17 cellular contexts compared by ENCODE assay signal in genomic region chrX:11528623-11529022, GRCh38.
"Had no signal": no experiment of that assay in that cellular context is flagged by ENCODE, and none has a peak within 500 bp of the region (broad histone marks: within the 10 kb centered on the region; RNA-seq: fewer than 3 reads in every experiment).

No MANE protein-coding gene starts in this region.

- DNase-seq: activated CD4-positive, alpha-beta T cell treated with anti-CD3 and anti-CD28 coated beads, Interleukin-2, amount 50 U/mL, for 1 hour; activated CD8-positive, alpha-beta memory T cell treated with anti-CD3 and anti-CD28 coated beads for 24 hours; activated naive CD8-positive, alpha-beta T cell treated with anti-CD3 and anti-CD28 coated beads for 36 hours; anterior cingulate cortex; brain microvascular endothelial cell; effector CD8-positive, alpha-beta T cell; foreskin fibroblast; glutamatergic neuron; immature natural killer cell; midbrain; right lobe of liver; upper lobe of right lung had no signal

- H3K4me1 ChIP-seq: right lobe of liver, upper lobe of right lung had no signal

- H3K4me1 Mint-ChIP-seq: activated naive CD8-positive, alpha-beta T cell treated with anti-CD3 and anti-CD28 coated beads for 36 hours; central memory CD8-positive, alpha-beta T cell; immature natural killer cell had no signal

- H3K9me3 ChIP-seq: right lobe of liver, upper lobe of right lung had no signal

- H3K27me3 ChIP-seq: brain microvascular endothelial cell, right lobe of liver, upper lobe of right lung had no signal

- H3K9me3 Mint-ChIP-seq: activated naive CD8-positive, alpha-beta T cell treated with anti-CD3 and anti-CD28 coated beads for 36 hours; central memory CD8-positive, alpha-beta T cell; immature natural killer cell; stimulated activated naive CD8-positive, alpha-beta T cell treated with anti-CD3 and anti-CD28 coated beads, Interleukin-15, Interleukin-2, amounts not matched to agents 100 ng/mL and 50 ng/mL, for 24 hours had no signal

- H3K27me3 Mint-ChIP-seq: activated naive CD8-positive, alpha-beta T cell treated with anti-CD3 and anti-CD28 coated beads for 36 hours; progenitor cell of endocrine pancreas had no signal

- H3K36me3 Mint-ChIP-seq: activated naive CD8-positive, alpha-beta T cell treated with anti-CD3 and anti-CD28 coated beads for 36 hours; immature natural killer cell had no signal

- H3K4me3 Mint-ChIP-seq: activated naive CD8-positive, alpha-beta T cell treated with anti-CD3 and anti-CD28 coated beads for 36 hours; central memory CD8-positive, alpha-beta T cell; immature natural killer cell; stimulated activated naive CD8-positive, alpha-beta T cell treated with anti-CD3 and anti-CD28 coated beads, Interleukin-15, Interleukin-2, amounts not matched to agents 100 ng/mL and 50 ng/mL, for 24 hours had no signal

- H3K36me3 ChIP-seq: brain microvascular endothelial cell, right lobe of liver, upper lobe of right lung had no signal

- H3K4me3 ChIP-seq: right lobe of liver, smooth muscle cell, upper lobe of right lung had no signal

- H3K27ac ChIP-seq: brain microvascular endothelial cell, right lobe of liver, upper lobe of right lung had no signal

- H3K4me2 ChIP-seq: smooth muscle cell had no signal

- FAIRE-seq: endothelial cell of umbilical vein had no signal

- ATAC-seq: right lobe of liver, upper lobe of right lung had no signal

- H3K27ac Mint-ChIP-seq: activated naive CD8-positive, alpha-beta T cell treated with anti-CD3 and anti-CD28 coated beads for 36 hours; immature natural killer cell; progenitor cell of endocrine pancreas; stimulated activated naive CD8-positive, alpha-beta T cell treated with anti-CD3 and anti-CD28 coated beads, Interleukin-15, Interleukin-2, amounts not matched to agents 100 ng/mL and 50 ng/mL, for 24 hours had no signal
